ENCODE assay signal across 20 cellular contexts in the genomic region with DNA sequence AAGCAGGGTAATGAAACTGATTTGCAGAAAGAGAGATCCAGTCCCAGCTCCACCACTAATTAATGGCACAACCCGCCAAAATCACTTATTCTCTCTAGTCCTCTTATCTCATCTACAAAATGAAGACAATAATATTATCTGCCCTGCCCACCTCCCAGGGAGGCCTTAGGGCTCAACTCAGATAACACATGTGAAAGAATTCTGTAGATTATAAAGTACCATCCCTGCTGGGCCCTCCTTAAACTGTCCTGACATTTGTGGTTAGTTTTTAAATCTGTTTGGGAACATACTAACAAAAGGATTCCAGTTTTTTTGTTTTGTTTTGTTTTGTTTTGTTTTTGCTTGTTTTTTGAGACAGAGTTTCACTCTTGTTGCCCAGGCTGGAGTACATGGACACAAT. TPM values are rescaled to one million over a fixed set of nuclear protein-coding genes. Genes with fewer than 3 reads are reported as not detected.
DNase-seq lines count a peak whose midpoint lies in the region; ATAC-seq, FAIRE-seq and TF ChIP-seq lines count a peak whose summit lies in the region.
"Had no signal": no experiment of that assay in that cellular context is flagged by ENCODE, and none has a peak within 500 bp of the region (broad histone marks: within the 10 kb centered on the region; RNA-seq: fewer than 3 reads in every experiment).

No MANE protein-coding gene starts in this region.

- TF ChIP-seq RAD21 in A549 (conservative IDR thresholded peaks at IDR 0.05 in 1 of 2, IDR thresholded peaks at IDR 0.05 in 1 of 2) = no peak

- H3K4me1 ChIP-seq in A549 (peaks cover 57% of the 10 kb centered on the region), SJSA1 (replicated peaks) (peaks cover 35% of the 10 kb centered on the region), gastrocnemius medialis (peaks cover 71 to 88% of the 10 kb centered on the region in 2 donors)

- WGBS in A549 (ENCODE audit: missing lambda C conversion rate) = 81% methylated on average over 1 of the region's 1 CpG

- H3K36me3 ChIP-seq in SJSA1 = no peaks in the 10 kb centered on the region
- H3K36me3 ChIP-seq in gastrocnemius medialis = no peaks in the 10 kb centered on the region
- H3K36me3 ChIP-seq: ascending aorta, thoracic aorta had no signal

- peak overlapping the region; percentile 71 for H3K4me2 ChIP-seq in A549

- intact Hi-C loops in gastrocnemius medialis (cut with DNase I; ENCODE audit: low total_unique reads) = loop anchor here (10.0 kb wide), 2 partner anchors 391 to 1159 kb away; a partner anchor contains a TSS

- H3K4me3 ChIP-seq in A549 (no peak overlapping the region), SJSA1 (no peak overlapping the region), gastrocnemius medialis (no peak overlapping the region)
- H3K4me3 ChIP-seq: ascending aorta, thoracic aorta had no signal

- no peaks in the 10 kb centered on the region for H3K9me3 ChIP-seq in A549
- no peaks in the 10 kb centered on the region for H3K9me3 ChIP-seq in SJSA1 (replicated peaks)
- no peaks in the 10 kb centered on the region for H3K9me3 ChIP-seq in gastrocnemius medialis
- H3K9me3 ChIP-seq: ascending aorta, thoracic aorta had no signal

- CTCF ChIA-PET in A549 (lab: Yijun Ruan, JAX) = interaction anchor here (5.0 to 11.3 kb wide), 3 partner anchors 15 to 173 kb away, joined by 23 to 622 read pairs (median 116); a partner anchor contains a TSS

- POLR2A ChIA-PET in A549 (lab: Yijun Ruan, JAX) = interaction anchor here (2.6 kb wide), 1 partner anchor 10 kb away, joined by 11 read pairs; no protein-coding TSS in a partner anchor

- H3K27me3 ChIP-seq in SJSA1 (replicated peaks) = no peaks in the 10 kb centered on the region
- H3K27me3 ChIP-seq in gastrocnemius medialis = no peaks in the 10 kb centered on the region
- H3K27me3 ChIP-seq: ascending aorta had no signal

- TF ChIP-seq CTCF in A549 (IDR thresholded peaks at IDR 0.05) = no peak
- no peak for TF ChIP-seq CTCF in gastrocnemius medialis (IDR thresholded peaks at IDR 0.05 in 4 of 5, conservative IDR thresholded peaks at IDR 0.05 in 1 of 5)

- in situ Hi-C loops in gastrocnemius medialis (cut with MboI; ENCODE audit: low sequenced_read_pairs in 4 of 4) = loop anchor here in 3 of 4 donors (10.0 kb wide), 2 partner anchors 209 to 439 kb away; no protein-coding TSS in a partner anchor

- no peak for TF ChIP-seq EP300 in A549 (IDR thresholded peaks at IDR 0.05)

- no peak for ATAC-seq in A549
- no peak for ATAC-seq in gastrocnemius medialis
- no peak for ATAC-seq in HG02870 (IDR thresholded peaks at IDR 0.05; ENCODE audit: unreplicated experiment)
- no peak for ATAC-seq in HG02884 (IDR thresholded peaks at IDR 0.05; ENCODE audit: unreplicated experiment)
- ATAC-seq: activated T-helper 17 cell treated with anti-CD3 and anti-CD28 coated beads, Interleukin-2, amount 50 U/mL, for 72 hours; CD8-positive, alpha-beta T cell had no signal

- no peak for DNase-seq in A549 (ENCODE audit: low read depth in 1 of 2, low spot score in 1 of 2)
- DNase-seq in SJSA1 (ENCODE audit: low read depth in 1 of 2, low spot score in 2 of 2) = peak in 1 of 2 experiments; percentile 57
- peak; percentile 23 to 76 for DNase-seq in erythroblast (lab: John Stamatoyannopoulos, UW)
- no peak for DNase-seq in gastrocnemius medialis
- no peak for DNase-seq in NCI-H1092 (lab: John Stamatoyannopoulos, UW)
- DNase-seq in cerebellum (ENCODE audit: low spot score) = no peak
- DNase-seq: activated CD4-positive, alpha-beta T cell treated with anti-CD3 and anti-CD28 coated beads, Interleukin-2, amount 50 U/mL, for 48 hours; CD8-positive, alpha-beta T cell; effector CD4-positive, alpha-beta T cell; immature natural killer cell; NCI-H2171; SIG-M5 had no signal

- TF ChIP-seq POLR2A in A549 (IDR thresholded peaks at IDR 0.05; ENCODE audit: low read length) (no peak), erythroblast (IDR thresholded peaks at IDR 0.05; ENCODE audit: low read length) (no peak), gastrocnemius medialis (IDR thresholded peaks at IDR 0.05) (no peak)

- H3K27ac ChIP-seq in A549 (peak overlapping the region; percentile 73 to 76), SJSA1 (peak overlapping the region; percentile 92), gastrocnemius medialis (peak overlapping the region; percentile 84 to 96 (median 89))
- H3K27ac ChIP-seq: ascending aorta, thoracic aorta had no signal

- FAIRE-seq in A549 (lab: Jason Lieb, UNC) = no peak
- FAIRE-seq: A204.1 had no signal

TF ChIP-seq in A549, 52 proteins besides CTCF, POLR2A, EP300 and RAD21:
- TF ChIP-seq, protein P1, sequence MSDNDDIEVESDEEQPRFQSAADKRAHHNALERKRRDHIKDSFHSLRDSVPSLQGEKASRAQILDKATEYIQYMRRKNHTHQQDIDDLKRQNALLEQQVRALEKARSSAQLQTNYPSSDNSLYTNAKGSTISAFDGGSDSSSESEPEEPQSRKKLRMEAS (IDR thresholded peaks at IDR 0.05) = no peak
- TF ChIP-seq NFE2L2 (conservative IDR thresholded peaks at IDR 0.05; ENCODE audit: low read length) (no peak), CBX8 (IDR thresholded peaks at IDR 0.05) (no peak), ZFP36 (IDR thresholded peaks at IDR 0.05; ENCODE audit: borderline replicate concordance, partially characterized antibody) (no peak), CHD4 (IDR thresholded peaks at IDR 0.05; ENCODE audit: borderline replicate concordance) (no peak)
- TF ChIP-seq, protein P2, sequence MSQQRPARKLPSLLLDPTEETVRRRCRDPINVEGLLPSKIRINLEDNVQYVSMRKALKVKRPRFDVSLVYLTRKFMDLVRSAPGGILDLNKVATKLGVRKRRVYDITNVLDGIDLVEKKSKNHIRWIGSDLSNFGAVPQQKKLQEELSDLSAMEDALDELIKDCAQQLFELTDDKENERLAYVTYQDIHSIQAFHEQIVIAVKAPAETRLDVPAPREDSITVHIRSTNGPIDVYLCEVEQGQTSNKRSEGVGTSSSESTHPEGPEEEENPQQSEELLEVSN (IDR thresholded peaks at IDR 0.05; ENCODE audit: borderline replicate concordance, low read depth) = no peak
- TF ChIP-seq, protein P3, sequence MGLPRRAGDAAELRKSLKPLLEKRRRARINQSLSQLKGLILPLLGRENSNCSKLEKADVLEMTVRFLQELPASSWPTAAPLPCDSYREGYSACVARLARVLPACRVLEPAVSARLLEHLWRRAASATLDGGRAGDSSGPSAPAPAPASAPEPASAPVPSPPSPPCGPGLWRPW (IDR thresholded peaks at IDR 0.05) = no peak

RNA-seq across cellular contexts. Expression of a gene that starts 7.3 kb away (rescaled TPM):
- polyA plus RNA-seq in A549 (2011; rRNA removed) (35.0 and 38.7 TPM in 2 replicates), A549 (2017; fragmentation: RNase III; extraction: RNeasy Plus Mini Kit Qiagen cat#74134 plus additional on column Dnase treatment) (25.9 to 29.0 TPM (median 27.1 TPM) in 3 replicates)
- polyA plus RNA-seq in A549 (2012; cell fraction: cytosol; rRNA removed) = 20.8 and 33.0 TPM in 2 replicates
- polyA plus RNA-seq in A549 (2012; cell fraction: nucleus; rRNA removed) = 113 and 122 TPM in 2 replicates
- polyA minus RNA-seq in A549 (2011; rRNA and poly(A)+ RNA removed) = 75.5 and 84.0 TPM in 2 replicates
- total RNA-seq in SJSA1 (2014; rRNA removed; shearing (Covaris generic)) = 7.1 and 7.7 TPM in 2 replicates
- total RNA-seq in gastrocnemius medialis (10 to 100 TPM; 27.0 to 33.2 (median 28.9) TPM), cerebellum (21.9 TPM)

RNA-seq across cellular contexts. Expression of a gene that starts 7.5 kb away (rescaled TPM):
- polyA plus RNA-seq in A549 (2011; rRNA removed) = 24.3 and 29.3 TPM in 2 replicates
- polyA plus RNA-seq in A549 (2012; cell fraction: cytosol; rRNA removed) = 37.2 and 39.2 TPM in 2 replicates
- 37.8 and 38.6 TPM in 2 replicates for polyA plus RNA-seq in A549 (2012; cell fraction: nucleus; rRNA removed)
- polyA plus RNA-seq in A549 (2017; fragmentation: RNase III; extraction: RNeasy Plus Mini Kit Qiagen cat#74134 plus additional on column Dnase treatment) = 29.7 to 33.6 TPM (median 30.1 TPM) in 3 replicates
- 29.8 and 30.8 TPM in 2 replicates for polyA minus RNA-seq in A549 (2011; rRNA and poly(A)+ RNA removed)
- 11.1 and 18.6 TPM in 2 replicates for total RNA-seq in SJSA1 (2014; rRNA removed; shearing (Covaris generic))
- 10 to 100 TPM; 35.9 to 49.7 (median 36.6) TPM for total RNA-seq in gastrocnemius medialis
- total RNA-seq in cerebellum = 9.3 TPM

RNA-seq across cellular contexts. Expression of a gene that starts 42.4 kb away (rescaled TPM):
- polyA plus RNA-seq in A549 (2011; rRNA removed) (not detected in 2 replicates), A549 (2017; fragmentation: RNase III; extraction: RNeasy Plus Mini Kit Qiagen cat#74134 plus additional on column Dnase treatment) (not detected in 3 replicates)
- polyA plus RNA-seq in A549 (2012; cell fraction: cytosol; rRNA removed) = not detected in 2 replicates
- polyA plus RNA-seq in A549 (2012; cell fraction: nucleus; rRNA removed) = 0.04 TPM in 1 of 2 replicates, not detected in the other
- not detected in 2 replicates for polyA minus RNA-seq in A549 (2011; rRNA and poly(A)+ RNA removed)
- total RNA-seq in SJSA1 (2014; rRNA removed; shearing (Covaris generic)) = not detected in 2 replicates
- total RNA-seq in gastrocnemius medialis (not detected), cerebellum (1.5 TPM)
- total RNA-seq: activated T-helper 17 cell treated with anti-CD3 and anti-CD28 coated beads, Interleukin-2, amount 50 U/mL, for 72 hours; ascending aorta; CD8-positive, alpha-beta T cell; HT1080; omental fat pad; thoracic aorta had no signal
- polyA plus RNA-seq: immature natural killer cell had no signal

Comparison
In these comparisons a context has a peak if more than half of its experiments do, and no peak if none do; other contexts are left out.
1. DNase-seq: peak in erythroblast (2 of 2); none in A549 (0 of 2), gastrocnemius medialis (0 of 2), NCI-H1092 (single experiment) and cerebellum (single experiment).
2. Peak in every context shown above with its lines, with median percentiles within 50 percentile points of each other: H3K27ac ChIP-seq.